Comparison of ENCODE assay signal across 8 cellular contexts in genomic region chr15:76904461-76905012, GRCh38. TPM values are rescaled to one million over a fixed set of nuclear protein-coding genes. Genes with fewer than 3 reads are reported as not detected.
DNase-seq lines count a peak whose midpoint lies in the region; ATAC-seq and TF ChIP-seq lines count a peak whose summit lies in the region.

No MANE protein-coding gene starts in this region.

- H3K36me3 Mint-ChIP-seq in effector memory CD8-positive, alpha-beta T cell (ENCODE audit: insufficient read depth): no peaks in the 10 kb centered on the region

- no peak overlapping the region for H2BK15ac ChIP-seq in mesenchymal stem cell (ENCODE audit: low read depth, poor library complexity, severe bottlenecking)

- H3K27me3 ChIP-seq in HUES6 (ENCODE audit: control insufficient read depth, insufficient read depth, low read length) (peaks cover 20% of the 10 kb centered on the region), WERI-Rb-1 (ENCODE audit: insufficient read depth, low read depth, severe bottlenecking) (no peaks in the 10 kb centered on the region), mesenchymal stem cell (ENCODE audit: control insufficient read depth in 1 of 2, insufficient read depth in 1 of 2, low read length in 2 of 2) (no peaks in the 10 kb centered on the region)

- peak overlapping the region; percentile 88 to 91 for H3K4me3 Mint-ChIP-seq in effector memory CD8-positive, alpha-beta T cell

- H3K36me3 ChIP-seq in HUES6 (ENCODE audit: control insufficient read depth, insufficient read depth, low read length) (no peaks in the 10 kb centered on the region), WERI-Rb-1 (no peaks in the 10 kb centered on the region), mesenchymal stem cell (ENCODE audit: control insufficient read depth in 1 of 2, insufficient read depth in 2 of 2, low read depth in 1 of 2, low read length in 2 of 2) (no peaks in the 10 kb centered on the region)

- H3K9me3 ChIP-seq in HUES6 (ENCODE audit: control insufficient read depth, insufficient read depth, low read depth, low read length) (no peaks in the 10 kb centered on the region), WERI-Rb-1 (ENCODE audit: severe bottlenecking) (no peaks in the 10 kb centered on the region), mesenchymal stem cell (ENCODE audit: control insufficient read depth, low read length) (no peaks in the 10 kb centered on the region)

- ATAC-seq in GM18909 (IDR thresholded peaks at IDR 0.05; ENCODE audit: poor library complexity, unreplicated experiment) (peak; percentile 25), HG02973 (IDR thresholded peaks at IDR 0.05; ENCODE audit: unreplicated experiment) (no peak)
- peak; percentile 3 for ATAC-seq in effector memory CD8-positive, alpha-beta T cell (replicated peaks)

- H2AFZ ChIP-seq in mesenchymal stem cell (ENCODE audit: low read depth, low read length): peak overlapping the region; percentile 94

- peaks cover 13% of the 10 kb centered on the region for H3K4me1 ChIP-seq in HUES6 (ENCODE audit: control insufficient read depth, insufficient read depth, low read length)
- H3K4me1 ChIP-seq in mesenchymal stem cell (ENCODE audit: control insufficient read depth, insufficient read depth, low read depth, low read length): peaks cover 8% of the 10 kb centered on the region

- H3K4me1 Mint-ChIP-seq in effector memory CD8-positive, alpha-beta T cell (ENCODE audit: low read depth in 2 of 2): peaks cover 14 to 24% of the 10 kb centered on the region in 2 donors

- H3K23ac ChIP-seq in mesenchymal stem cell (ENCODE audit: low read length in 2 of 2): peak overlapping the region in 1 of 2 experiments; percentile 14

- DNase-seq in AG09309 (ENCODE audit: low read depth) (no peak), WERI-Rb-1 (peak; percentile 35), mesenchymal stem cell (peak; percentile 46), superior temporal gyrus (ENCODE audit: extremely low spot score) (peak; percentile 43)
- DNase-seq in effector memory CD8-positive, alpha-beta T cell: peak in 2 of 3 experiments; percentile 2 to 21

- peak overlapping the region; percentile 93 to 96 for H3K27ac Mint-ChIP-seq in effector memory CD8-positive, alpha-beta T cell

- peak overlapping the region; percentile 35 for H4K8ac ChIP-seq in mesenchymal stem cell (ENCODE audit: low read length)

- H3K27ac ChIP-seq in HUES6 (ENCODE audit: low read depth, low read length) (peak overlapping the region; percentile 56), WERI-Rb-1 (peak overlapping the region; percentile 91), mesenchymal stem cell (ENCODE audit: low read length, poor library complexity, severe bottlenecking) (no peak overlapping the region)

- peak overlapping the region; percentile 88 for H3K4me2 ChIP-seq in mesenchymal stem cell (ENCODE audit: low read length, poor library complexity, severe bottlenecking)

- no peak overlapping the region for H2AK5ac ChIP-seq in mesenchymal stem cell (ENCODE audit: low read length, severe bottlenecking)

- no peaks in the 10 kb centered on the region for H3K9me3 Mint-ChIP-seq in effector memory CD8-positive, alpha-beta T cell

- no peak overlapping the region for H4K91ac ChIP-seq in mesenchymal stem cell (ENCODE audit: low read length)

- no peak overlapping the region for H2BK12ac ChIP-seq in mesenchymal stem cell (ENCODE audit: low read length in 2 of 2)

- no peak for TF ChIP-seq CTCF in AG09309 (IDR thresholded peaks at IDR 0.05; ENCODE audit: control insufficient read depth, insufficient read depth, low read depth, low read length, missing control alignments)
- TF ChIP-seq CTCF in WERI-Rb-1 (IDR thresholded peaks at IDR 0.05; ENCODE audit: low read depth, low read length): no peak

- H3K9ac ChIP-seq in HUES6 (ENCODE audit: low read length) (peak overlapping the region; percentile 52), mesenchymal stem cell (ENCODE audit: low read length) (peak overlapping the region; percentile 84)

- H3K27me3 Mint-ChIP-seq in effector memory CD8-positive, alpha-beta T cell: no peaks in the 10 kb centered on the region

- 1% methylated on average over 27 of the region's 29 CpGs for WGBS in mesenchymal stem cell

- no peak overlapping the region for H2BK5ac ChIP-seq in mesenchymal stem cell (ENCODE audit: low read depth, low read length, poor library complexity, severe bottlenecking)

- H3K14ac ChIP-seq in mesenchymal stem cell (ENCODE audit: low read length in 2 of 2): peak overlapping the region in 1 of 2 experiments; percentile 97

- peak overlapping the region; percentile 39 for H2BK120ac ChIP-seq in mesenchymal stem cell (ENCODE audit: low read depth, low read length)

- H3K4ac ChIP-seq in mesenchymal stem cell (ENCODE audit: low read depth in 1 of 2, low read length in 2 of 2): no peak overlapping the region

- H3K79me1 ChIP-seq in mesenchymal stem cell (replicated peaks; ENCODE audit: low read length, poor library complexity, severe bottlenecking): peaks cover 13% of the 10 kb centered on the region

- peak overlapping the region; percentile 70 for H3K4me3 ChIP-seq in AG09309 (ENCODE audit: control insufficient read depth, low read depth, low read length)
- H3K4me3 ChIP-seq in HUES6 (ENCODE audit: low read depth, low read length): peak overlapping the region; percentile 83
- H3K4me3 ChIP-seq in WERI-Rb-1 (ENCODE audit: low read depth, low read length): peak overlapping the region; percentile 81
- peak overlapping the region; percentile 85 to 93 for H3K4me3 ChIP-seq in mesenchymal stem cell (ENCODE audit: insufficient read depth in 1 of 2, low read depth in 1 of 2, low read length in 2 of 2)

- peak overlapping the region; percentile 86 to 98 for H3K18ac ChIP-seq in mesenchymal stem cell (ENCODE audit: low read depth in 1 of 2, low read length in 2 of 2)

RNA-seq across cellular contexts. Expression of gene SCAPER, which starts 0.6 kb away (rescaled TPM):
- polyA plus RNA-seq in mesenchymal stem cell (2013, experiment 1 of 2): 4.2 TPM
- polyA plus RNA-seq in mesenchymal stem cell (2013, experiment 2 of 2): 4.4 TPM

RNA-seq across cellular contexts. Expression of gene RCN2, which starts 27.0 kb away (rescaled TPM):
- polyA plus RNA-seq in mesenchymal stem cell (2013, experiment 1 of 2): 77.6 TPM
- polyA plus RNA-seq in mesenchymal stem cell (2013, experiment 2 of 2): 81.4 TPM
